ENCODE assay signal across 18 cellular contexts in genomic region chr20:54335299-54335698, GRCh38.
"Had no signal": no experiment of that assay in that cellular context is flagged by ENCODE, and none has a peak within 500 bp of the region (broad histone marks: within the 10 kb centered on the region; RNA-seq: fewer than 3 reads in every experiment).

No MANE protein-coding gene starts in this region.

- DNase-seq: activated CD4-positive, alpha-beta T cell treated with anti-CD3 and anti-CD28 coated beads, Interleukin-2, amount 50 U/mL, for 48 hours; activated CD8-positive, alpha-beta memory T cell treated with anti-CD3 and anti-CD28 coated beads, Interleukin-2, amount 10 ng/mL, durations not matched to agents 7 days and 5 days; activated naive CD4-positive, alpha-beta T cell treated with anti-CD3 and anti-CD28 coated beads for 36 hours; activated naive CD8-positive, alpha-beta T cell treated with anti-CD3 and anti-CD28 coated beads, Interleukin-2, amount 50 U/mL, for 24 hours; activated T-cell treated with anti-CD3 and anti-CD28 coated beads, Interleukin-2, amount 50 U/mL, for 1 hour; effector CD8-positive, alpha-beta T cell; islet precursor cell; midbrain; spleen; stimulated activated naive CD8-positive, alpha-beta T cell treated with anti-CD3 and anti-CD28 coated beads, Interleukin-15, amount 100 ng/mL, for 72 hours; testis; upper lobe of left lung; WERI-Rb-1 had no signal

- H3K27me3 ChIP-seq: spleen, testis, upper lobe of left lung had no signal

- ATAC-seq: activated CD8-positive, alpha-beta memory T cell treated with anti-CD3 and anti-CD28 coated beads, Interleukin-2, amount 10 ng/mL, durations not matched to agents 7 days and 5 days; activated naive CD8-positive, alpha-beta T cell treated with anti-CD3 and anti-CD28 coated beads, Interleukin-2, amount 50 U/mL, for 24 hours; sciatic nerve; stimulated activated naive CD8-positive, alpha-beta T cell treated with anti-CD3 and anti-CD28 coated beads, Interleukin-15, amount 100 ng/mL, for 72 hours had no signal

- H3K36me3 ChIP-seq: prostate gland, spleen, upper lobe of left lung, WERI-Rb-1 had no signal

- H3K4me3 ChIP-seq: coronary artery, lung, prostate gland, spleen, testis, upper lobe of left lung had no signal

- H3K9me3 ChIP-seq: prostate gland, testis, upper lobe of left lung had no signal

- H3K27ac ChIP-seq: coronary artery, epithelial cell of prostate, prostate gland, spleen, testis, upper lobe of left lung, WERI-Rb-1 had no signal

- H3K4me1 ChIP-seq: prostate gland, spleen, testis, upper lobe of left lung had no signal
